Comparison of ENCODE assay signal across 17 cellular contexts in genomic region chr16:64339052-64339770, GRCh38.
A peak's percentile ranks its signal among the peaks of the same experiment; 100 is the strongest.
DNase-seq lines count a peak whose midpoint lies in the region; ATAC-seq and TF ChIP-seq lines count a peak whose summit lies in the region.
"Had no signal": no experiment of that assay in that cellular context is flagged by ENCODE, and none has a peak within 500 bp of the region (broad histone marks: within the 10 kb centered on the region; RNA-seq: fewer than 3 reads in every experiment).

No MANE protein-coding gene starts in this region.

- no peak for TF ChIP-seq POLR2A in esophagus muscularis mucosa (IDR thresholded peaks at IDR 0.05; ENCODE audit: low read depth)

- no peaks in the 10 kb centered on the region for H3K9me3 ChIP-seq in esophagus muscularis mucosa
- H3K9me3 ChIP-seq: BE2C, gastrocnemius medialis, vagina had no signal

- intact Hi-C loops in esophagus muscularis mucosa (cut with DNase I) = no loop called here

- H3K27me3 ChIP-seq in esophagus muscularis mucosa = no peaks in the 10 kb centered on the region
- H3K27me3 ChIP-seq: BE2C, gastrocnemius medialis, vagina had no signal

- TF ChIP-seq EP300 in esophagus muscularis mucosa (IDR thresholded peaks at IDR 0.05) = no peak

- no peak for ATAC-seq in GM19397 (IDR thresholded peaks at IDR 0.05; ENCODE audit: unreplicated experiment)
- ATAC-seq: activated T-cell treated with anti-CD3 and anti-CD28 coated beads, Interleukin-2, amount 50 U/mL, for 4 hours; gastrocnemius medialis had no signal

- H3K4me3 ChIP-seq in AG10803 (ENCODE audit: low read length) = no peak overlapping the region
- H3K4me3 ChIP-seq in cardiac fibroblast (replicated peaks in 1 of 2; ENCODE audit: low read depth in 2 of 2, low read length in 2 of 2) = no peak overlapping the region
- no peak overlapping the region for H3K4me3 ChIP-seq in esophagus muscularis mucosa
- H3K4me3 ChIP-seq: gastrocnemius medialis, vagina had no signal

- WGBS in esophagus muscularis mucosa = 55% methylated on average over 4 of the region's 4 CpGs

- TF ChIP-seq CTCF in AG10803 (conservative IDR thresholded peaks at IDR 0.05; ENCODE audit: low read length) (no peak), cardiac fibroblast (IDR thresholded peaks at IDR 0.05; ENCODE audit: low read depth, low read length) (no peak), esophagus muscularis mucosa (IDR thresholded peaks at IDR 0.05) (no peak)

- no peak overlapping the region for H3K27ac ChIP-seq in esophagus muscularis mucosa (replicated peaks in 1 of 4)
- H3K27ac ChIP-seq: gastrocnemius medialis, vagina had no signal

- H3K36me3 ChIP-seq in esophagus muscularis mucosa = no peaks in the 10 kb centered on the region
- H3K36me3 ChIP-seq: BE2C, gastrocnemius medialis, vagina had no signal

- no peaks in the 10 kb centered on the region for H3K4me1 ChIP-seq in esophagus muscularis mucosa
- H3K4me1 ChIP-seq: BE2C, gastrocnemius medialis, vagina had no signal

- DNase-seq in AG10803 (ENCODE audit: low read depth) = peak; percentile 94
- DNase-seq in LHCN-M2 (ENCODE audit: low read depth) = peak; percentile 84
- peak; percentile 29 to 87 for DNase-seq in cardiac fibroblast (ENCODE audit: low read depth in 2 of 2)
- peak; percentile 71 for DNase-seq in myocyte (ENCODE audit: low read depth)
- no peak for DNase-seq in esophagus muscularis mucosa (ENCODE audit: extremely low spot score)
- DNase-seq in NCI-H226 = no peak
- DNase-seq in SW480 (ENCODE audit: low spot score) = no peak
- DNase-seq: activated CD4-positive, alpha-beta memory T cell treated with anti-CD3 and anti-CD28 coated beads for 36 hours; activated T-cell treated with anti-CD3 and anti-CD28 coated beads, Interleukin-2, amount 50 U/mL, for 4 hours; BE2C; effector memory CD4-positive, alpha-beta T cell; gastrocnemius medialis; NCI-H1048; NCI-H2081 treated with DMSO at 0.1 percent for 48 hours; NCI-H748 treated with DMSO at 0.1 percent for 48 hours had no signal

Comparison
In these comparisons a context has a peak if more than half of its experiments do, and no peak if none do; other contexts are left out.
1. DNase-seq: peak in AG10803 (single experiment), LHCN-M2 (single experiment), cardiac fibroblast (2 of 2) and myocyte (single experiment); none in esophagus muscularis mucosa (single experiment), NCI-H226 (single experiment) and SW480 (single experiment).